In the genomic region with DNA sequence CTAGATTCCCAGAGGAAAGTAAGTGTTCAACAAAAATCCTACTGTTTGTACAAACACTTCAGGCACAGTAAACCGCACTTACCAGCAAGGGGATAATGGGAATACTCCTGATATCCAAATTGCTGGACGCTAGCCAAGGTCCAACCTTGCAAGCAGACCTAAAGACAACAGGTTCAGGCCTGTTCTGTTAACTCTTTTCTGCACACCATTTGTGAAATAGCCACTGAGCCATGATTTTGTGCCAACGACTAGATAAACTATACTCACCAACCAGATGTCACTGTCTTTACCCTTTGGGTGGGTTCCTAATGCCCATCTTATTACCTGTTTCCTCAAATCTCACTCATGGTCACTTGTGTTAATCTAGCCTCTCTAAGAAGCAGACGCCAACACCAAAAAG, we compare ENCODE assay signal across 19 cellular contexts.
"Had no signal": no experiment of that assay in that cellular context is flagged by ENCODE, and none has a peak within 500 bp of the region (broad histone marks: within the 10 kb centered on the region; RNA-seq: fewer than 3 reads in every experiment).

No MANE protein-coding gene starts in this region.

- H3K27ac ChIP-seq: colonic mucosa, gastroesophageal sphincter, heart right ventricle, left ventricle myocardium inferior, thoracic aorta, upper lobe of right lung, WERI-Rb-1 had no signal

- H3K27ac Mint-ChIP-seq: activated naive CD8-positive, alpha-beta T cell treated with anti-CD3 and anti-CD28 coated beads, Interleukin-2, amount 10 ng/mL, durations not matched to agents 7 days and 5 days; memory B cell; stimulated activated naive B cell treated with anti-CD40 and anti-IgM and Interleukin-4, amounts not matched to agents 10 μg/mL and 1 μg/mL and 100 μg/mL, for 72 hours had no signal

- H3K9me3 Mint-ChIP-seq: activated naive CD8-positive, alpha-beta T cell treated with anti-CD3 and anti-CD28 coated beads, Interleukin-2, amount 10 ng/mL, durations not matched to agents 7 days and 5 days; memory B cell; stimulated activated naive B cell treated with anti-CD40 and anti-IgM and Interleukin-4, amounts not matched to agents 10 μg/mL and 1 μg/mL and 100 μg/mL, for 72 hours had no signal

- H3K4me1 Mint-ChIP-seq: activated naive CD8-positive, alpha-beta T cell treated with anti-CD3 and anti-CD28 coated beads, Interleukin-2, amount 10 ng/mL, durations not matched to agents 7 days and 5 days; stimulated activated naive B cell treated with anti-CD40 and anti-IgM and Interleukin-4, amounts not matched to agents 10 μg/mL and 1 μg/mL and 100 μg/mL, for 72 hours had no signal

- DNase-seq: activated CD4-positive, alpha-beta T cell treated with anti-CD3 and anti-CD28 coated beads, Interleukin-2, amount 50 U/mL, for 48 hours; activated naive CD8-positive, alpha-beta T cell treated with anti-CD3 and anti-CD28 coated beads, Interleukin-2, amount 10 ng/mL, durations not matched to agents 7 days and 5 days; activated T-cell treated with anti-CD3 and anti-CD28 coated beads for 4 hours; amygdala; central memory CD4-positive, alpha-beta T cell; colonic mucosa; heart right ventricle; kidney glomerular epithelial cell; left ventricle myocardium inferior; occipital lobe; posterior cingulate gyrus; stimulated activated naive B cell treated with anti-CD40 and anti-IgM and Interleukin-4, amounts not matched to agents 10 μg/mL and 1 μg/mL and 100 μg/mL, for 72 hours; upper lobe of right lung; WERI-Rb-1 had no signal

- ATAC-seq: esophagus mucosa; gastroesophageal sphincter; stimulated activated naive B cell treated with anti-CD40 and anti-IgM and Interleukin-4, amounts not matched to agents 10 μg/mL and 1 μg/mL and 100 μg/mL, for 72 hours; upper lobe of right lung had no signal

- H3K27me3 Mint-ChIP-seq: activated naive CD8-positive, alpha-beta T cell treated with anti-CD3 and anti-CD28 coated beads, Interleukin-2, amount 10 ng/mL, durations not matched to agents 7 days and 5 days; stimulated activated naive B cell treated with anti-CD40 and anti-IgM and Interleukin-4, amounts not matched to agents 10 μg/mL and 1 μg/mL and 100 μg/mL, for 72 hours had no signal

- FAIRE-seq: endometrium had no signal

- H3K4me3 Mint-ChIP-seq: activated naive CD8-positive, alpha-beta T cell treated with anti-CD3 and anti-CD28 coated beads, Interleukin-2, amount 10 ng/mL, durations not matched to agents 7 days and 5 days; memory B cell; stimulated activated naive B cell treated with anti-CD40 and anti-IgM and Interleukin-4, amounts not matched to agents 10 μg/mL and 1 μg/mL and 100 μg/mL, for 72 hours had no signal

- H3K36me3 Mint-ChIP-seq: activated naive CD8-positive, alpha-beta T cell treated with anti-CD3 and anti-CD28 coated beads, Interleukin-2, amount 10 ng/mL, durations not matched to agents 7 days and 5 days had no signal
